Comparison of ENCODE assay signal across 17 cellular contexts in genomic region chr1:109827986-109828385, GRCh38.
"Had no signal": no experiment of that assay in that cellular context is flagged by ENCODE, and none has a peak within 500 bp of the region (broad histone marks: within the 10 kb centered on the region; RNA-seq: fewer than 3 reads in every experiment).

No MANE protein-coding gene starts in this region.

- H3K4me2 ChIP-seq: hepatocyte had no signal

- H2AFZ ChIP-seq: hepatocyte had no signal

- H3K79me2 ChIP-seq: hepatocyte had no signal

- H3K27ac ChIP-seq: foreskin keratinocyte, hepatocyte, pancreas, sigmoid colon, spleen, tibial nerve, WERI-Rb-1 had no signal

- ATAC-seq: activated T-cell treated with anti-CD3 and anti-CD28 coated beads, Interleukin-2, amount 50 U/mL, for 72 hours; naive thymus-derived CD4-positive, alpha-beta T cell; pancreas had no signal

- H3K4me1 ChIP-seq: foreskin keratinocyte, pancreas had no signal

- H3K36me3 ChIP-seq: pancreas, sigmoid colon, spleen, tibial nerve, WERI-Rb-1 had no signal

- DNase-seq: activated CD4-positive, alpha-beta T cell treated with anti-CD3 and anti-CD28 coated beads for 1 hour; activated CD8-positive, alpha-beta memory T cell treated with anti-CD3 and anti-CD28 coated beads for 24 hours; activated gamma-delta T cell; activated T-cell treated with anti-CD3 and anti-CD28 coated beads, Interleukin-2, amount 50 U/mL, for 72 hours; effector memory CD4-positive, alpha-beta T cell; foreskin keratinocyte; mesendoderm; naive thymus-derived CD4-positive, alpha-beta T cell; pancreas; sigmoid colon; spleen; stimulated activated naive CD4-positive, alpha-beta T cell treated with Interleukin-2 at 50 U/mL for 16 hours; substantia nigra; SW 1271; WERI-Rb-1 had no signal

- H3K27me3 ChIP-seq: foreskin keratinocyte, hepatocyte, pancreas, sigmoid colon, spleen, tibial nerve had no signal

- H3K4me3 ChIP-seq: hepatocyte, pancreas, sigmoid colon, spleen, tibial nerve had no signal

- FAIRE-seq: pancreas had no signal

- H3K9me3 ChIP-seq: pancreas had no signal
